In the genomic region with DNA sequence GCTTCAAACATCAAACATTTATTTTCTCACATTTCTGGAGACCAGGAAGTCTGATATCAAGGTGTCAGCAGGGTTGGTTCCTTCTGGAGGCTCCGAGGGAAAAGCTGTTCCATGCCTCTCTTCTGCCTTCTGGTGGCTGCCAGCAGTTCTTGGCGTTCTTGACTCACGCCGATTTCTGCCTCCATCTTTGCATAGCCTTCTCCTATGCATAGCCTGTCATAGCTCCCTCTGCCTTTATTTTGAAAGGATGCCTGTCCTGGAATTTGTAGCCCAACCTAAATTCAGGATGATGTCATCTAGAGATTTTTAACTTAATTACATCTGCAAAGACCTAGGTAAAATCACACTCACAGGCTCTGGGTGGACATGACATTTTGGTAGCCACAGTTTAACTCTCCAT, we compare ENCODE assay signal across 10 cellular contexts.
DNase-seq lines count a peak whose midpoint lies in the region; ATAC-seq, FAIRE-seq and TF ChIP-seq lines count a peak whose summit lies in the region.
"Had no signal": no experiment of that assay in that cellular context is flagged by ENCODE, and none has a peak within 500 bp of the region (broad histone marks: within the 10 kb centered on the region; RNA-seq: fewer than 3 reads in every experiment).

No MANE protein-coding gene starts in this region.

- H3K4me1 Mint-ChIP-seq in CD8-positive, alpha-beta T cell (ENCODE audit: low read depth), result peaks cover 49% of the 10 kb centered on the region
- no peaks in the 10 kb centered on the region for H3K4me1 Mint-ChIP-seq in nephron

- H3K9me3 ChIP-seq in CD8-positive, alpha-beta T cell (ENCODE audit: low read length), result no peaks in the 10 kb centered on the region
- no peaks in the 10 kb centered on the region for H3K9me3 ChIP-seq in HEK293 (ENCODE audit: control insufficient read depth, insufficient read depth, low read depth, low read length)

- H3K27ac ChIP-seq in CD8-positive, alpha-beta T cell (ENCODE audit: low read depth, low read length), result no peak overlapping the region
- peak overlapping the region; percentile 17; the same call in 1 of the 2 replicates for H3K27ac ChIP-seq in HEK293 (ENCODE audit: extremely low read depth, low read depth, low read length)

- no peaks in the 10 kb centered on the region for H3K27me3 Mint-ChIP-seq in CD8-positive, alpha-beta T cell (ENCODE audit: low read depth)
- no peaks in the 10 kb centered on the region for H3K27me3 Mint-ChIP-seq in nephron (ENCODE audit: low read depth)

- no peak overlapping the region for H3K4me3 Mint-ChIP-seq in CD8-positive, alpha-beta T cell
- H3K4me3 Mint-ChIP-seq in nephron, result no peak overlapping the region

- no peaks in the 10 kb centered on the region for H3K27me3 ChIP-seq in CD8-positive, alpha-beta T cell (ENCODE audit: insufficient read depth, low read length)
- no peaks in the 10 kb centered on the region for H3K27me3 ChIP-seq in bronchial epithelial cell (ENCODE audit: control insufficient read depth, insufficient read depth, low read length)

- H3K36me3 ChIP-seq in CD8-positive, alpha-beta T cell (ENCODE audit: insufficient read depth, low read length), result peaks cover 90% of the 10 kb centered on the region
- peaks cover 96 to 98% of the 10 kb centered on the region in 2 experiments for H3K36me3 ChIP-seq in HEK293 (ENCODE audit: control insufficient read depth in 2 of 2, insufficient read depth in 1 of 2, low read length in 2 of 2)
- H3K36me3 ChIP-seq in bronchial epithelial cell (ENCODE audit: control insufficient read depth, insufficient read depth, low read length), result peaks cover 37% of the 10 kb centered on the region

- TF ChIP-seq CTCF in CD8-positive, alpha-beta T cell (IDR thresholded peaks at IDR 0.05), result no peak
- TF ChIP-seq CTCF in HEK293 (tag by site-specific recombination; IDR thresholded peaks at IDR 0.05), result 0 out of 2 replicates have a peak, but pooled peaks have one; percentile 18
- peak; percentile 2 for TF ChIP-seq CTCF in bronchial epithelial cell (IDR thresholded peaks at IDR 0.05; ENCODE audit: insufficient read depth, low read length, severe bottlenecking)
- TF ChIP-seq CTCF in nephron (IDR thresholded peaks at IDR 0.05; ENCODE audit: unreplicated experiment in 3 of 3), result peak; percentile 9 to 11 (median 10)

- H3K4me1 ChIP-seq in CD8-positive, alpha-beta T cell (ENCODE audit: insufficient read depth, low read length), result peaks cover 5% of the 10 kb centered on the region
- H3K4me1 ChIP-seq in HEK293 (ENCODE audit: control insufficient read depth, insufficient read depth, low read length), result no peaks in the 10 kb centered on the region

- intact Hi-C loops in CD8-positive, alpha-beta T cell (cut with DNase I, micrococcal nuclease), result loop anchor here (5.0 kb wide), 1 partner anchor 36 kb away; no protein-coding TSS in a partner anchor

- peaks cover 93% of the 10 kb centered on the region for H3K36me3 Mint-ChIP-seq in CD8-positive, alpha-beta T cell
- peaks cover 94% of the 10 kb centered on the region for H3K36me3 Mint-ChIP-seq in nephron (ENCODE audit: low read depth)

- POLR2A ChIA-PET in CD8-positive, alpha-beta T cell (lab: Charles Lee), result no interaction called here
- POLR2A ChIA-PET in HEK293 (lab: Yijun Ruan, JAX), result interaction anchor here (0.9 kb wide), 1 partner anchor 136 kb away, joined by 3 read pairs; no protein-coding TSS in a partner anchor

- CTCF ChIA-PET in CD8-positive, alpha-beta T cell (lab: Charles Lee), result interaction anchor here (4.6 kb wide), 1 partner anchor 11 kb away, joined by 31 read pairs; no protein-coding TSS in a partner anchor
- CTCF ChIA-PET in HEK293 (lab: Yijun Ruan, JAX), result interaction anchor here (0.7 to 2.9 kb wide), 7 partner anchors 11 to 1101 kb away, joined by 3 to 25 read pairs (median 5); no protein-coding TSS in a partner anchor

- ATAC-seq in CD8-positive, alpha-beta T cell, result no peak
- no peak for ATAC-seq in HG03565 (IDR thresholded peaks at IDR 0.05; ENCODE audit: unreplicated experiment)
- ATAC-seq: GM12878 had no signal

- DNase-seq in CD8-positive, alpha-beta T cell, result no peak
- DNase-seq in bronchial epithelial cell (ENCODE audit: low read depth) (no peak), NCI-H128 (lab: John Stamatoyannopoulos, UW; ENCODE audit: unreplicated experiment) (no peak), HCEC 1CT (no peak)
- DNase-seq: effector memory CD4-positive, alpha-beta T cell; KG1 had no signal

- H3K9me3 Mint-ChIP-seq in CD8-positive, alpha-beta T cell, result no peaks in the 10 kb centered on the region
- H3K9me3 Mint-ChIP-seq in nephron, result no peaks in the 10 kb centered on the region

- no peak overlapping the region for H3K4me3 ChIP-seq in CD8-positive, alpha-beta T cell (ENCODE audit: low read depth, low read length)
- H3K4me3 ChIP-seq in HEK293 (ENCODE audit: low read depth, low read length), result no peak overlapping the region
- no peak overlapping the region for H3K4me3 ChIP-seq in bronchial epithelial cell (ENCODE audit: low read depth, low read length)
- H3K4me3 ChIP-seq: GM12878 had no signal

- H3K27ac Mint-ChIP-seq in CD8-positive, alpha-beta T cell, result peak overlapping the region; percentile 58
- no peak overlapping the region for H3K27ac Mint-ChIP-seq in nephron

- no peak for FAIRE-seq in bronchial epithelial cell (lab: Jason Lieb, UNC)
- FAIRE-seq: GM12878 had no signal

TF ChIP-seq in HEK293, 187 proteins besides CTCF, POLR2A, EP300 and RAD21:
- no peak for TF ChIP-seq ZNF157 (tag by site-specific recombination; IDR thresholded peaks at IDR 0.05)
- no peak for TF ChIP-seq ZBTB21 (tag by site-specific recombination; IDR thresholded peaks at IDR 0.05)
- no peak for TF ChIP-seq ZNF354C (tag by site-specific recombination; IDR thresholded peaks at IDR 0.05; ENCODE audit: borderline replicate concordance, low read depth)
- TF ChIP-seq, protein P1, sequence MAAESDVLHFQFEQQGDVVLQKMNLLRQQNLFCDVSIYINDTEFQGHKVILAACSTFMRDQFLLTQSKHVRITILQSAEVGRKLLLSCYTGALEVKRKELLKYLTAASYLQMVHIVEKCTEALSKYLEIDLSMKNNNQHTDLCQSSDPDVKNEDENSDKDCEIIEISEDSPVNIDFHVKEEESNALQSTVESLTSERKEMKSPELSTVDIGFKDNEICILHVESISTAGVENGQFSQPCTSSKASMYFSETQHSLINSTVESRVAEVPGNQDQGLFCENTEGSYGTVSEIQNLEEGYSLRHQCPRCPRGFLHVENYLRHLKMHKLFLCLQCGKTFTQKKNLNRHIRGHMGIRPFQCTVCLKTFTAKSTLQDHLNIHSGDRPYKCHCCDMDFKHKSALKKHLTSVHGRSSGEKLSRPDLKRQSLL (tag by site-specific recombination; IDR thresholded peaks at IDR 0.05), result no peak
- TF ChIP-seq, protein P2, sequence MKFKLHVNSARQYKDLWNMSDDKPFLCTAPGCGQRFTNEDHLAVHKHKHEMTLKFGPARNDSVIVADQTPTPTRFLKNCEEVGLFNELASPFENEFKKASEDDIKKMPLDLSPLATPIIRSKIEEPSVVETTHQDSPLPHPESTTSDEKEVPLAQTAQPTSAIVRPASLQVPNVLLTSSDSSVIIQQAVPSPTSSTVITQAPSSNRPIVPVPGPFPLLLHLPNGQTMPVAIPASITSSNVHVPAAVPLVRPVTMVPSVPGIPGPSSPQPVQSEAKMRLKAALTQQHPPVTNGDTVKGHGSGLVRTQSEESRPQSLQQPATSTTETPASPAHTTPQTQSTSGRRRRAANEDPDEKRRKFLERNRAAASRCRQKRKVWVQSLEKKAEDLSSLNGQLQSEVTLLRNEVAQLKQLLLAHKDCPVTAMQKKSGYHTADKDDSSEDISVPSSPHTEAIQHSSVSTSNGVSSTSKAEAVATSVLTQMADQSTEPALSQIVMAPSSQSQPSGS (tag by site-specific recombination; IDR thresholded peaks at IDR 0.05; ENCODE audit: low read depth), result peak; percentile 36; the same call in 1 of the 2 replicates
- no peak for TF ChIP-seq ZNF112 (tag by site-specific recombination; IDR thresholded peaks at IDR 0.05)
- TF ChIP-seq ZNF677 (tag by site-specific recombination; IDR thresholded peaks at IDR 0.05), result no peak
- no peak for TF ChIP-seq ZFP69B (tag by site-specific recombination; IDR thresholded peaks at IDR 0.05)
- TF ChIP-seq BCL11A (tag by site-specific recombination; IDR thresholded peaks at IDR 0.05; ENCODE audit: low read depth), result no peak
- peak; percentile 95 for TF ChIP-seq MYNN (tag by site-specific recombination; IDR thresholded peaks at IDR 0.05; ENCODE audit: borderline replicate concordance)
- TF ChIP-seq ZNF138 (tag by site-specific recombination; IDR thresholded peaks at IDR 0.05; ENCODE audit: borderline replicate concordance), result no peak
